25 cellular contexts compared by ENCODE assay signal in the genomic region with DNA sequence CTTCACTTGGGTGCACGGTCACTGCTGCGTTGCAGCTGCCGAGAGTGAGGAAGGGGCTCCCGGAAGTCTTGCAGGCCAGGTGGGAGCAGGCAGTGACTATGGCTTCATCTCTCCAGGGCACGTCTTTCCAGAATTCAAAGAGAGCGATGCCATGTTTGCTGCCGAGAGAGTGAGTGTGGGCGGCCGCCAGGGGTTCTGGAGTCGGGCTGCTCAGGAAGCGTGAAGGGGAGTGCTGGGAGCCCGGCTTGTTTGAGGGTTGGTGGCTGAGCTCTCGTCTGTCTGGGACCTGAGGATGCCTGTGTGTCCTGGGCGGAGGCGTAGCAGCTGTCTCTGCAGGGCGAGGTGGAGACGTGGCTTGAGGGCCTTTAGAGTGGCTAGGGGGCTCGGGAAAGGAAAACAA.
"Had no signal": no experiment of that assay in that cellular context is flagged by ENCODE, and none has a peak within 500 bp of the region (broad histone marks: within the 10 kb centered on the region; RNA-seq: fewer than 3 reads in every experiment).

No MANE protein-coding gene starts in this region.

- H3K27ac ChIP-seq: breast epithelium, ovary, prostate gland, stomach, thyroid gland had no signal

- H3K27ac Mint-ChIP-seq: activated CD4-positive, alpha-beta T cell treated with anti-CD3 and anti-CD28 coated beads, Interleukin-2, amount 10 ng/mL, durations not matched to agents 24 days and 14 days; activated T-helper 1 cell treated with anti-CD3 and anti-CD28 coated beads, Interleukin-12 subunit alpha, Interleukin-12 subunit beta, Interleukin-2, Interleukin-4 antibody, amounts not matched to agents 30 ng/mL and 10 ng/mL and 1 ng/mL, durations not matched to agents 14 hours and 24 hours and 36 hours; dendritic cell treated with granulocyte-macrophage colony-stimulating factor and Interleukin-4, amounts not matched to agents 40 ng/mL and 50 ng/mL, for 4 days; immature natural killer cell; nephron progenitor cell; stimulated activated naive B cell treated with anti-CD40 and anti-IgM and Interleukin-4, amounts not matched to agents 10 μg/mL and 1 μg/mL and 100 μg/mL, for 72 hours had no signal

- H3K27me3 Mint-ChIP-seq: activated CD4-positive, alpha-beta T cell treated with anti-CD3 and anti-CD28 coated beads, Interleukin-2, amount 10 ng/mL, durations not matched to agents 24 days and 14 days; dendritic cell treated with granulocyte-macrophage colony-stimulating factor and Interleukin-4, amounts not matched to agents 40 ng/mL and 50 ng/mL, for 4 days; naive B cell; stimulated activated naive B cell treated with anti-CD40 and anti-IgM and Interleukin-4, amounts not matched to agents 10 μg/mL and 1 μg/mL and 100 μg/mL, for 72 hours had no signal

- H3K4me3 ChIP-seq: breast epithelium, ovary, prostate gland, smooth muscle cell, stomach, thyroid gland had no signal

- H3K9me3 Mint-ChIP-seq: activated CD4-positive, alpha-beta T cell treated with anti-CD3 and anti-CD28 coated beads, Interleukin-2, amount 10 ng/mL, durations not matched to agents 24 days and 14 days; activated T-helper 1 cell treated with anti-CD3 and anti-CD28 coated beads, Interleukin-12 subunit alpha, Interleukin-12 subunit beta, Interleukin-2, Interleukin-4 antibody, amounts not matched to agents 30 ng/mL and 10 ng/mL and 1 ng/mL, durations not matched to agents 14 hours and 24 hours and 36 hours; dendritic cell treated with granulocyte-macrophage colony-stimulating factor and Interleukin-4, amounts not matched to agents 40 ng/mL and 50 ng/mL, for 4 days; immature natural killer cell; naive B cell; nephron progenitor cell; stimulated activated naive B cell treated with anti-CD40 and anti-IgM and Interleukin-4, amounts not matched to agents 10 μg/mL and 1 μg/mL and 100 μg/mL, for 72 hours had no signal

- H3K9me3 ChIP-seq: breast epithelium, ovary, prostate gland, stomach, thyroid gland had no signal

- H3K27me3 ChIP-seq: breast epithelium, ovary, stomach, thyroid gland had no signal

- H3K4me3 Mint-ChIP-seq: activated CD4-positive, alpha-beta T cell treated with anti-CD3 and anti-CD28 coated beads, Interleukin-2, amount 10 ng/mL, durations not matched to agents 24 days and 14 days; activated T-helper 1 cell treated with anti-CD3 and anti-CD28 coated beads, Interleukin-12 subunit alpha, Interleukin-12 subunit beta, Interleukin-2, Interleukin-4 antibody, amounts not matched to agents 30 ng/mL and 10 ng/mL and 1 ng/mL, durations not matched to agents 14 hours and 24 hours and 36 hours; dendritic cell treated with granulocyte-macrophage colony-stimulating factor and Interleukin-4, amounts not matched to agents 40 ng/mL and 50 ng/mL, for 4 days; immature natural killer cell; nephron progenitor cell; stimulated activated naive B cell treated with anti-CD40 and anti-IgM and Interleukin-4, amounts not matched to agents 10 μg/mL and 1 μg/mL and 100 μg/mL, for 72 hours had no signal

- DNase-seq: activated CD4-positive, alpha-beta T cell treated with anti-CD3 and anti-CD28 coated beads, Interleukin-2, amount 10 ng/mL, durations not matched to agents 24 days and 14 days; activated CD4-positive, CD25-positive, alpha-beta regulatory T cell treated with anti-CD3 and anti-CD28 coated beads, Interleukin-2, amount 50 U/mL, for 72 hours; activated gamma-delta T cell; activated naive CD4-positive, alpha-beta T cell treated with anti-CD3 and anti-CD28 coated beads, Interleukin-2, amount 50 U/mL, for 16 hours; central memory CD4-positive, alpha-beta T cell; hippocampal formation; immature natural killer cell; kidney; left colon; mammary epithelial cell; naive B cell; nephron progenitor cell; ovary; stimulated activated CD4-positive, alpha-beta T cell treated with anti-CD3 and anti-CD28 coated beads, Interleukin-1b, Interleukin-23, amount 100 ng/mL, for 48 hours; stimulated activated CD4-positive, alpha-beta T cell treated with anti-CD3 and anti-CD28 coated beads, Interleukin-4, amount 100 ng/mL, for 4 hours; stimulated activated CD8-positive, alpha-beta memory T cell treated with anti-CD3 and anti-CD28 coated beads, Interleukin-4, amount 100 ng/mL, for 48 hours; stimulated activated naive B cell treated with anti-CD40 and anti-IgM and Interleukin-4, amounts not matched to agents 10 μg/mL and 1 μg/mL and 100 μg/mL, for 72 hours; stomach; T1000; thyroid gland had no signal

- H3K36me3 Mint-ChIP-seq: naive B cell had no signal

- H3K4me2 ChIP-seq: smooth muscle cell had no signal

- ATAC-seq: left colon; stimulated activated naive B cell treated with anti-CD40 and anti-IgM and Interleukin-4, amounts not matched to agents 10 μg/mL and 1 μg/mL and 100 μg/mL, for 72 hours had no signal

- H3K36me3 ChIP-seq: ovary had no signal
